22 cellular contexts compared by ENCODE assay signal in genomic region chr11:10993186-10993585, GRCh38.
"Had no signal": no experiment of that assay in that cellular context is flagged by ENCODE, and none has a peak within 500 bp of the region (broad histone marks: within the 10 kb centered on the region; RNA-seq: fewer than 3 reads in every experiment).

No MANE protein-coding gene starts in this region.

- H3K36me3 ChIP-seq: colonic mucosa, lower lobe of right lung, thoracic aorta, upper lobe of left lung had no signal

- H3K4me3 ChIP-seq: colonic mucosa, lower lobe of right lung, thoracic aorta, upper lobe of left lung had no signal

- H3K27ac ChIP-seq: colonic mucosa, lower lobe of right lung, thoracic aorta, upper lobe of left lung had no signal

- H3K9me3 Mint-ChIP-seq: activated naive CD8-positive, alpha-beta T cell treated with anti-CD3 and anti-CD28 coated beads for 36 hours; activated T-cell treated with anti-CD3 and anti-CD28 coated beads, Interleukin-2, amount 50 U/mL, for 4 hours; activated T-helper 2 cell treated with anti-CD3 and anti-CD28 coated beads, Interferon-gamma antibody, Interleukin-2, Interleukin-4, amounts not matched to agents 10 μg/mL and 5 μg/mL and 100 μg/mL, durations not matched to agents 14 hours and 24 hours and 36 hours; neural crest cell had no signal

- H3K27me3 Mint-ChIP-seq: activated B cell treated with CpG ODN at 0.5 μM for 24 hours had no signal

- H3K27me3 ChIP-seq: colonic mucosa, upper lobe of left lung had no signal

- FAIRE-seq: astrocyte, keratinocyte, TTC549 had no signal

- DNase-seq: activated B cell treated with CpG ODN at 0.5 μM for 24 hours; activated CD4-positive, alpha-beta T cell treated with anti-CD3 and anti-CD28 coated beads for 36 hours; activated CD4-positive, alpha-beta T cell treated with anti-CD3 and anti-CD28 coated beads, Interleukin-2, amount 50 U/mL, for 4 hours; activated CD8-positive, alpha-beta memory T cell treated with anti-CD3 and anti-CD28 coated beads, Interleukin-2, amount 50 U/mL, for 48 hours; activated naive CD4-positive, alpha-beta T cell; activated naive CD8-positive, alpha-beta T cell treated with anti-CD3 and anti-CD28 coated beads for 36 hours; activated T-cell treated with anti-CD3 and anti-CD28 coated beads, Interleukin-2, amount 50 U/mL, for 4 hours; colonic mucosa; foreskin fibroblast; lower lobe of right lung; naive thymus-derived CD4-positive, alpha-beta T cell; stimulated activated CD4-positive, alpha-beta T cell treated with anti-CD3 and anti-CD28 coated beads, Interleukin-2, amount 100 ng/mL, for 48 hours; stimulated activated naive CD4-positive, alpha-beta T cell; T-helper 1 cell; upper lobe of left lung had no signal

- H3K4me1 Mint-ChIP-seq: activated CD4-positive, alpha-beta T cell treated with anti-CD3 and anti-CD28 coated beads for 36 hours; activated naive CD8-positive, alpha-beta T cell treated with anti-CD3 and anti-CD28 coated beads for 36 hours; naive thymus-derived CD4-positive, alpha-beta T cell; neural crest cell had no signal

- H3K36me3 Mint-ChIP-seq: activated naive CD8-positive, alpha-beta T cell treated with anti-CD3 and anti-CD28 coated beads for 36 hours had no signal

- H3K4me1 ChIP-seq: colonic mucosa, lower lobe of right lung, upper lobe of left lung had no signal

- ATAC-seq: activated CD4-positive, alpha-beta T cell treated with anti-CD3 and anti-CD28 coated beads for 36 hours; activated T-cell treated with anti-CD3 and anti-CD28 coated beads, Interleukin-2, amount 50 U/mL, for 4 hours; lower lobe of right lung; naive thymus-derived CD4-positive, alpha-beta T cell had no signal

- H3K9me3 ChIP-seq: colonic mucosa, lower lobe of right lung, thoracic aorta, upper lobe of left lung had no signal

- H3K27ac Mint-ChIP-seq: activated B cell treated with CpG ODN at 0.5 μM for 24 hours; activated CD4-positive, alpha-beta T cell treated with anti-CD3 and anti-CD28 coated beads for 36 hours; activated naive CD8-positive, alpha-beta T cell treated with anti-CD3 and anti-CD28 coated beads for 36 hours; activated T-helper 2 cell treated with anti-CD3 and anti-CD28 coated beads, Interferon-gamma antibody, Interleukin-2, Interleukin-4, amounts not matched to agents 10 μg/mL and 5 μg/mL and 100 μg/mL, durations not matched to agents 14 hours and 24 hours and 36 hours; naive thymus-derived CD4-positive, alpha-beta T cell; progenitor cell of endocrine pancreas had no signal

- H3K4me3 Mint-ChIP-seq: activated B cell treated with CpG ODN at 0.5 μM for 24 hours; activated CD4-positive, alpha-beta T cell treated with anti-CD3 and anti-CD28 coated beads for 36 hours; activated naive CD8-positive, alpha-beta T cell treated with anti-CD3 and anti-CD28 coated beads for 36 hours; activated T-cell treated with anti-CD3 and anti-CD28 coated beads, Interleukin-2, amount 50 U/mL, for 4 hours; naive thymus-derived CD4-positive, alpha-beta T cell; neural crest cell had no signal
